1 cellular context compared by ENCODE assay signal in the genomic region with DNA sequence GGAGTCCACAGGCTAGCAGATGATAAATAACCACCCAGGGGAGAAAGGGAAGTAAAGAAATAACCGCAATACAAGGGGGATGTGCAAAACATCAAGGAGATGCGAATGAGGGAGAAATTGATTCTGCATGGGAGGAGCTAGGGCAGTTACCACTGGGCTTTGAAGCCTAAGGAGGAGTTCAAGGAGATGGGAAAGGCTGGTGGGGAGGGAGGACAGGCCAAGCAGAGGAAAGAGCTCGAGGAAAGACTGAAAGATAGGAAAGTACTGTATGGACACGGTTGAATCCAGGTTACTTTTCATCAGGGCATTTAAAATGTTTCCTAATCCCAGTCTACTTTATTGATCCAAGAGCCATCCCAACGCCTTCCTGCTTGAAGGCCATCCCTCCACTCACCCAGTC.
TF ChIP-seq lines count a peak whose summit lies in the region.

No MANE protein-coding gene starts in this region.

TF ChIP-seq in SK-N-SH, 30 proteins besides CTCF, POLR2A, EP300 and RAD21:
- TF ChIP-seq, protein P1, sequence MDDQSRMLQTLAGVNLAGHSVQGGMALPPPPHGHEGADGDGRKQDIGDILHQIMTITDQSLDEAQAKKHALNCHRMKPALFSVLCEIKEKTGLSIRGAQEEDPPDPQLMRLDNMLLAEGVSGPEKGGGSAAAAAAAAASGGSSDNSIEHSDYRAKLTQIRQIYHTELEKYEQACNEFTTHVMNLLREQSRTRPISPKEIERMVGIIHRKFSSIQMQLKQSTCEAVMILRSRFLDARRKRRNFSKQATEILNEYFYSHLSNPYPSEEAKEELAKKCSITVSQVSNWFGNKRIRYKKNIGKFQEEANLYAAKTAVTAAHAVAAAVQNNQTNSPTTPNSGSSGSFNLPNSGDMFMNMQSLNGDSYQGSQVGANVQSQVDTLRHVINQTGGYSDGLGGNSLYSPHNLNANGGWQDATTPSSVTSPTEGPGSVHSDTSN (IDR thresholded peaks at IDR 0.05): no peak
- TF ChIP-seq RFX5 (IDR thresholded peaks at IDR 0.05; ENCODE audit: low read length): no peak
- no peak for TF ChIP-seq POLR2AphosphoS5 (IDR thresholded peaks at IDR 0.05; ENCODE audit: low read depth, low read length)
- TF ChIP-seq FOXM1 (IDR thresholded peaks at IDR 0.05; ENCODE audit: low read depth): no peak
- TF ChIP-seq, protein P2, sequence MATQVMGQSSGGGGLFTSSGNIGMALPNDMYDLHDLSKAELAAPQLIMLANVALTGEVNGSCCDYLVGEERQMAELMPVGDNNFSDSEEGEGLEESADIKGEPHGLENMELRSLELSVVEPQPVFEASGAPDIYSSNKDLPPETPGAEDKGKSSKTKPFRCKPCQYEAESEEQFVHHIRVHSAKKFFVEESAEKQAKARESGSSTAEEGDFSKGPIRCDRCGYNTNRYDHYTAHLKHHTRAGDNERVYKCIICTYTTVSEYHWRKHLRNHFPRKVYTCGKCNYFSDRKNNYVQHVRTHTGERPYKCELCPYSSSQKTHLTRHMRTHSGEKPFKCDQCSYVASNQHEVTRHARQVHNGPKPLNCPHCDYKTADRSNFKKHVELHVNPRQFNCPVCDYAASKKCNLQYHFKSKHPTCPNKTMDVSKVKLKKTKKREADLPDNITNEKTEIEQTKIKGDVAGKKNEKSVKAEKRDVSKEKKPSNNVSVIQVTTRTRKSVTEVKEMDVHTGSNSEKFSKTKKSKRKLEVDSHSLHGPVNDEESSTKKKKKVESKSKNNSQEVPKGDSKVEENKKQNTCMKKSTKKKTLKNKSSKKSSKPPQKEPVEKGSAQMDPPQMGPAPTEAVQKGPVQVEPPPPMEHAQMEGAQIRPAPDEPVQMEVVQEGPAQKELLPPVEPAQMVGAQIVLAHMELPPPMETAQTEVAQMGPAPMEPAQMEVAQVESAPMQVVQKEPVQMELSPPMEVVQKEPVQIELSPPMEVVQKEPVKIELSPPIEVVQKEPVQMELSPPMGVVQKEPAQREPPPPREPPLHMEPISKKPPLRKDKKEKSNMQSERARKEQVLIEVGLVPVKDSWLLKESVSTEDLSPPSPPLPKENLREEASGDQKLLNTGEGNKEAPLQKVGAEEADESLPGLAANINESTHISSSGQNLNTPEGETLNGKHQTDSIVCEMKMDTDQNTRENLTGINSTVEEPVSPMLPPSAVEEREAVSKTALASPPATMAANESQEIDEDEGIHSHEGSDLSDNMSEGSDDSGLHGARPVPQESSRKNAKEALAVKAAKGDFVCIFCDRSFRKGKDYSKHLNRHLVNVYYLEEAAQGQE (IDR thresholded peaks at IDR 0.05; ENCODE audit: low read depth, low read length): no peak
- TF ChIP-seq, protein P3, sequence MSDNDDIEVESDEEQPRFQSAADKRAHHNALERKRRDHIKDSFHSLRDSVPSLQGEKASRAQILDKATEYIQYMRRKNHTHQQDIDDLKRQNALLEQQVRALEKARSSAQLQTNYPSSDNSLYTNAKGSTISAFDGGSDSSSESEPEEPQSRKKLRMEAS (IDR thresholded peaks at IDR 0.05; ENCODE audit: low read depth): no peak
- TF ChIP-seq, protein P4, sequence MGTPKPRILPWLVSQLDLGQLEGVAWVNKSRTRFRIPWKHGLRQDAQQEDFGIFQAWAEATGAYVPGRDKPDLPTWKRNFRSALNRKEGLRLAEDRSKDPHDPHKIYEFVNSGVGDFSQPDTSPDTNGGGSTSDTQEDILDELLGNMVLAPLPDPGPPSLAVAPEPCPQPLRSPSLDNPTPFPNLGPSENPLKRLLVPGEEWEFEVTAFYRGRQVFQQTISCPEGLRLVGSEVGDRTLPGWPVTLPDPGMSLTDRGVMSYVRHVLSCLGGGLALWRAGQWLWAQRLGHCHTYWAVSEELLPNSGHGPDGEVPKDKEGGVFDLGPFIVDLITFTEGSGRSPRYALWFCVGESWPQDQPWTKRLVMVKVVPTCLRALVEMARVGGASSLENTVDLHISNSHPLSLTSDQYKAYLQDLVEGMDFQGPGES (IDR thresholded peaks at IDR 0.05; ENCODE audit: low read depth, low read length): no peak
- no peak for TF ChIP-seq TCF12 (IDR thresholded peaks at IDR 0.05)
- TF ChIP-seq TAF1 (IDR thresholded peaks at IDR 0.05; ENCODE audit: borderline replicate concordance, low read depth, low read length): no peak
- no peak for TF ChIP-seq NRF1 (IDR thresholded peaks at IDR 0.05; ENCODE audit: low read depth, low read length)
- TF ChIP-seq CHD2 (IDR thresholded peaks at IDR 0.05; ENCODE audit: low read length, partially characterized antibody): no peak
- TF ChIP-seq FOXJ3 (CRISPR knock-in tag; IDR thresholded peaks at IDR 0.05): no peak
- TF ChIP-seq SIN3A (IDR thresholded peaks at IDR 0.05; ENCODE audit: borderline replicate concordance, low read depth, low read length): no peak
- TF ChIP-seq YY1 (IDR thresholded peaks at IDR 0.05; ENCODE audit: low read depth): no peak
- TF ChIP-seq MEF2A (IDR thresholded peaks at IDR 0.05; ENCODE audit: borderline replicate concordance, low read depth): no peak
- TF ChIP-seq FOSL2 (IDR thresholded peaks at IDR 0.05; ENCODE audit: borderline replicate concordance, low read depth): no peak
- TF ChIP-seq, protein P5, sequence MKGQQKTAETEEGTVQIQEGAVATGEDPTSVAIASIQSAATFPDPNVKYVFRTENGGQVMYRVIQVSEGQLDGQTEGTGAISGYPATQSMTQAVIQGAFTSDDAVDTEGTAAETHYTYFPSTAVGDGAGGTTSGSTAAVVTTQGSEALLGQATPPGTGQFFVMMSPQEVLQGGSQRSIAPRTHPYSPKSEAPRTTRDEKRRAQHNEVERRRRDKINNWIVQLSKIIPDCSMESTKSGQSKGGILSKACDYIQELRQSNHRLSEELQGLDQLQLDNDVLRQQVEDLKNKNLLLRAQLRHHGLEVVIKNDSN (IDR thresholded peaks at IDR 0.05; ENCODE audit: borderline replicate concordance, low read depth): no peak
